Comparison of ENCODE assay signal across 8 cellular contexts in the genomic region with DNA sequence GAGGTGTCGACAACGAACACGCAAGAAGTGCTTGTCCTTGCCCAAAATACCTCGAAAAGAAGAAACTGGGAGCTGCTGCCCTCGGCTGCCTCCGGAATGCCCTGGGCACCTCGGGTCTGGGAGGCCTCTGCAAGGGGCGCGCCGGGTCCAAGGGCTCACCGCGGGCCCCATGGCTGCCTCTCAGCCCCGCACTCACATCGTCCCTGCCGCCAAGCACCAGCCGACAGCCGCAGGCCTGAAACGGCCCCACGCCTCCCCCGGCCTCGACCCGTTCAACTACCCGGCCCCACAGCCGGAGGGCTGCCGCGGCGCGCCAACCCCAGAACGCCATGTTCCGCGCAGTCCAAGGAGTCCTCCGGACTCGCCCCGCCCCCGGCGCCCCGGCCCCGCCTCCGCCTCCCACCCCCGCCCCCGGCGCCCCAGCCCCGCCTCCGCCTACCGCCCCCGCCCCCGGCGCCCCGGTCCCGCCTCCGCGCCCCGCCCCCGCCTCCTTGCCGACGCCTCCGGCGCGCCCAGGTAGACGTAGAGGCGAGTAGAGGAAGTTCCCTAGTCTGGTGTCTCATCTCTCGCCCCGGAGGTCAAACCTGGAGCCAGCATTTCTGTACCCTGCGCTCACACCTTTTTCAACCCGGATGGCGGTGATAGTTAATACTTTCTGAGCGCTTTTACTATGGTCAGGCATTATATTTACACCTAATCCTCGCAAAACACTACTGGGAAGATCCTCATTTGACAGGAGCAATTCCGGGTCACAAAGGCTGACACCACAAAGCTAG. TPM values are rescaled to one million over a fixed set of nuclear protein-coding genes. Genes with fewer than 3 reads are reported as not detected.
A peak's percentile ranks its signal among the peaks of the same experiment; 100 is the strongest.
DNase-seq lines count a peak whose midpoint lies in the region; ATAC-seq and TF ChIP-seq lines count a peak whose summit lies in the region.

A gene (minus strand): TSS at position 345 of the 776 bp plus-strand sequence. CDS start 14 bp downstream, at position 331.

- BruUV-seq in PC-9 (replicated peaks; lab: Mats Ljungman, UMichigan) = no TSS peak

- peak within 1 kb of the TSS; percentile 92 for H3K9ac ChIP-seq in HUES64 (ENCODE audit: low read depth, low read length)
- peak within 1 kb of the TSS; percentile 79 for H3K9ac ChIP-seq in mucosa of stomach (ENCODE audit: low read length)

- peak within 1 kb of the TSS; percentile 97 for H2AFZ ChIP-seq in PC-9

- intact Hi-C loops in PC-9 (cut with micrococcal nuclease; ENCODE audit: unreplicated experiment) = loop anchor here (1.0 kb wide), 1 partner anchor 29 kb away; a partner anchor contains a TSS

- H3K36me3 ChIP-seq in HUES64 (ENCODE audit: insufficient read depth, low read length) = peaks cover 27% of the 10 kb centered on the region
- H3K36me3 ChIP-seq in PC-9 (ENCODE audit: low read depth) = no peaks in the 10 kb centered on the region
- peaks cover 0 to 5% of the 10 kb centered on the region in 2 donors for H3K36me3 ChIP-seq in esophagus (ENCODE audit: control insufficient read depth in 2 of 2, insufficient read depth in 2 of 2, low read length in 1 of 2)
- no peaks in the 10 kb centered on the region for H3K36me3 ChIP-seq in mucosa of stomach (ENCODE audit: control insufficient read depth, insufficient read depth, low read length)

- peak; percentile 82 for ATAC-seq in GM21447 (IDR thresholded peaks at IDR 0.05; ENCODE audit: unreplicated experiment)

- no peaks in the 10 kb centered on the region for H3K9me3 ChIP-seq in HUES64 (ENCODE audit: insufficient read depth, low read depth, low read length)
- H3K9me3 ChIP-seq in PC-9 (ENCODE audit: insufficient read depth, low read depth) = no peaks in the 10 kb centered on the region
- H3K9me3 ChIP-seq in esophagus (ENCODE audit: control insufficient read depth in 2 of 2, insufficient read depth in 1 of 2, low read depth in 1 of 2, low read length in 1 of 2) = no peaks in the 10 kb centered on the region
- no peaks in the 10 kb centered on the region for H3K9me3 ChIP-seq in mucosa of stomach (ENCODE audit: control insufficient read depth, low read length)

- DNase-seq in DMS 273 treated with DMSO at 0.1 percent for 48 hours (lab: John Stamatoyannopoulos, UW) (peak; percentile 29), PC-9 (peak; percentile 39 to 84)
- DNase-seq in activated T-cell treated with anti-CD3 and anti-CD28 coated beads, Interleukin-2, amount 50 U/mL, for 1 hour = peak; percentile 85
- DNase-seq in stimulated activated CD8-positive, alpha-beta memory T cell treated with anti-CD3 and anti-CD28 coated beads, Interleukin-7, amount 100 ng/mL, for 1 hour (ENCODE audit: low read depth in 2 of 2) = peak; percentile 68 to 72

- H3F3A ChIP-seq in PC-9 (ENCODE audit: insufficient read depth, low read depth) = peaks cover 8% of the 10 kb centered on the region; the same call in 1 of the 2 replicates

- H3K27me3 ChIP-seq in HUES64 (ENCODE audit: insufficient read depth, low read length) (no peaks in the 10 kb centered on the region), PC-9 (ENCODE audit: insufficient read depth, low read depth) (no peaks in the 10 kb centered on the region), esophagus (ENCODE audit: control insufficient read depth in 1 of 2, insufficient read depth in 2 of 2, low read length in 2 of 2) (no peaks in the 10 kb centered on the region), mucosa of stomach (ENCODE audit: control insufficient read depth, insufficient read depth, low read length) (no peaks in the 10 kb centered on the region)

- H3K4me1 ChIP-seq in HUES64 (ENCODE audit: insufficient read depth, low read length) = 0 out of 2 replicates have a peak, but pooled peaks cover 6% of the 10 kb centered on the region
- peaks cover 9% of the 10 kb centered on the region for H3K4me1 ChIP-seq in PC-9 (replicated peaks; ENCODE audit: insufficient read depth)
- no peaks in the 10 kb centered on the region for H3K4me1 ChIP-seq in esophagus (ENCODE audit: control insufficient read depth in 2 of 2, insufficient read depth in 2 of 2, low read length in 1 of 2)
- H3K4me1 ChIP-seq in mucosa of stomach (ENCODE audit: control insufficient read depth, insufficient read depth, low read length) = peaks cover 14% of the 10 kb centered on the region

- no peaks in the 10 kb centered on the region for H3K9me2 ChIP-seq in PC-9 (ENCODE audit: insufficient read depth)

- H4K20me1 ChIP-seq in PC-9 (ENCODE audit: insufficient read depth) = peaks cover 9% of the 10 kb centered on the region; the same call in 1 of the 2 replicates

- CTCF ChIA-PET in PC-9 (lab: Charles Lee) = interaction anchor here (0.7 kb wide), 1 partner anchor 76 kb away, joined by 13 read pairs; no protein-coding TSS in a partner anchor

- H3K79me2 ChIP-seq in PC-9 (ENCODE audit: low read depth) = peaks cover 34% of the 10 kb centered on the region

- H3K4me3 ChIP-seq in HUES64 (ENCODE audit: low read length) (peak within 1 kb of the TSS; percentile 90), PC-9 (peak within 1 kb of the TSS; percentile 65), esophagus (ENCODE audit: low read depth in 1 of 2, low read length in 2 of 2) (peak within 1 kb of the TSS; percentile 96 to 99), mucosa of stomach (ENCODE audit: low read length) (peak within 1 kb of the TSS; percentile 100)

- POLR2A ChIA-PET in PC-9 (lab: Charles Lee; ENCODE audit: unreplicated experiment) = interaction anchor here (0.6 kb wide), 1 partner anchor 21 kb away, joined by 16 read pairs; no protein-coding TSS in a partner anchor

- H3K27ac ChIP-seq in HUES64 (ENCODE audit: low read depth, low read length) (peak within 1 kb of the TSS; percentile 80), PC-9 (peak within 1 kb of the TSS; percentile 66), esophagus (ENCODE audit: low read depth in 2 of 2, low read length in 1 of 2) (peak within 1 kb of the TSS; percentile 95 to 99)

- TF ChIP-seq CTCF in PC-9 (conservative IDR thresholded peaks at IDR 0.05) = no peak; the same call in 1 of the 2 replicates

- H3K4me2 ChIP-seq in PC-9 = peak within 1 kb of the TSS; percentile 94

- under 1% methylated on average over 65 of the region's 69 CpGs for WGBS in HUES64
- 0 to 1% methylated on average over 39 to 69 of the region's 69 CpGs for WGBS in esophagus, 2 donors

RNA-seq across cellular contexts. Expression of the gene that starts here (rescaled TPM):
- polyA plus RNA-seq in HUES64 (2013, experiment 1 of 2) = 8.2 TPM
- 12.5 TPM for polyA plus RNA-seq in HUES64 (2013, experiment 2 of 2)
- total RNA-seq in PC-9 (2021) = 26.0 and 35.0 TPM in 2 replicates
- polyA plus RNA-seq in esophagus = 10 to 100 TPM in 1 of 2 donors, 1 to 10 TPM in 1; 7.9 to 13.5 TPM

Comparison
In these comparisons a context has a peak if more than half of its experiments do, and no peak if none do; other contexts are left out.
1. Peak in every context shown above with its lines: DNase-seq, ATAC-seq, H3K4me3 ChIP-seq and H3K27ac ChIP-seq.
2. DNase-seq: peak in every context shown above with its lines; median percentile 85 in activated T-cell treated with anti-CD3 and anti-CD28 coated beads, Interleukin-2, amount 50 U/mL, for 1 hour; 70 in stimulated activated CD8-positive, alpha-beta memory T cell treated with anti-CD3 and anti-CD28 coated beads, Interleukin-7, amount 100 ng/mL, for 1 hour; 62 in PC-9; 29 in DMS 273 treated with DMSO at 0.1 percent for 48 hours.